1 cellular context compared by ENCODE assay signal in the genomic region with DNA sequence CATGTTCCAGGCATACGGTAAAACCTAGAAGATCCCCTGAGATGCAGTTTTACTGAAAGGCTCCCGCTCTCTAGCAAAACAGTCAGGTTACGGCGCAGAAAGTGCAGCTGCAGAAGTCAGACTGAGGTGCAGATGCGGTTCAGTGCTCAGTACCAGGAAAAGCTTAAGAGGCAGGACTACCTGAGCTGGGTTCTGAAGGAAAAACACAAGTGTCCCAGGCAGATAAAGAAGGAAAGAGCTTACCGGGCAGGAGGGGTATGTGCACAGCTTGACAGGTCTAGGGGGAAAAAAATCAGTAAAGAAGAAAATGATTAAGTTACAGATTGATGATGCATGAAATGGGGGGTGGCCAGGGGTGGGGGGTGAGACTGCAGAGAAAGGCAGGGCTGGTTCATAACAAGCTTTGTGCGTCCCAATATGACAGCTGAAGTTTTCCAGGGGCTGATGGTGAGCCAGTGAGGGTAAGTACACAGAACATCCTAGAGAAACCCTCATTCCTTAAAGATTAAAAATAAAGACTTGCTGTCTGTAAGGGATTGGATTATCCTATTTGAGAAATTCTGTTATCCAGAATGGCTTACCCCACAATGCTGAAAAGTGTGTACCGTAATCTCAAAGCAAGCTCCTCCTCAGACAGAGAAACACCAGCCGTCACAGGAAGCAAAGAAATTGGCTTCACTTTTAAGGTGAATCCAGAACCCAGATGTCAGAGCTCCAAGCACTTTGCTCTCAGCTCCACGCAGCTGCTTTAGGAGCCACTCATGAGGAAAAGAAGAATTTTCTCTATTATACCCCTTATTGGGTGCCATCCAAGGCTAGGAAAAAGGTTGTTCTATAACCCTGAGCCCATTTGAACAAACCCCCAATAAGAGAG.
TF ChIP-seq lines count a peak whose summit lies in the region.

No MANE protein-coding gene starts in this region.

TF ChIP-seq in GM23338, 12 proteins besides CTCF, POLR2A, EP300 and RAD21 (continued from another document):
- TF ChIP-seq, protein P1, sequence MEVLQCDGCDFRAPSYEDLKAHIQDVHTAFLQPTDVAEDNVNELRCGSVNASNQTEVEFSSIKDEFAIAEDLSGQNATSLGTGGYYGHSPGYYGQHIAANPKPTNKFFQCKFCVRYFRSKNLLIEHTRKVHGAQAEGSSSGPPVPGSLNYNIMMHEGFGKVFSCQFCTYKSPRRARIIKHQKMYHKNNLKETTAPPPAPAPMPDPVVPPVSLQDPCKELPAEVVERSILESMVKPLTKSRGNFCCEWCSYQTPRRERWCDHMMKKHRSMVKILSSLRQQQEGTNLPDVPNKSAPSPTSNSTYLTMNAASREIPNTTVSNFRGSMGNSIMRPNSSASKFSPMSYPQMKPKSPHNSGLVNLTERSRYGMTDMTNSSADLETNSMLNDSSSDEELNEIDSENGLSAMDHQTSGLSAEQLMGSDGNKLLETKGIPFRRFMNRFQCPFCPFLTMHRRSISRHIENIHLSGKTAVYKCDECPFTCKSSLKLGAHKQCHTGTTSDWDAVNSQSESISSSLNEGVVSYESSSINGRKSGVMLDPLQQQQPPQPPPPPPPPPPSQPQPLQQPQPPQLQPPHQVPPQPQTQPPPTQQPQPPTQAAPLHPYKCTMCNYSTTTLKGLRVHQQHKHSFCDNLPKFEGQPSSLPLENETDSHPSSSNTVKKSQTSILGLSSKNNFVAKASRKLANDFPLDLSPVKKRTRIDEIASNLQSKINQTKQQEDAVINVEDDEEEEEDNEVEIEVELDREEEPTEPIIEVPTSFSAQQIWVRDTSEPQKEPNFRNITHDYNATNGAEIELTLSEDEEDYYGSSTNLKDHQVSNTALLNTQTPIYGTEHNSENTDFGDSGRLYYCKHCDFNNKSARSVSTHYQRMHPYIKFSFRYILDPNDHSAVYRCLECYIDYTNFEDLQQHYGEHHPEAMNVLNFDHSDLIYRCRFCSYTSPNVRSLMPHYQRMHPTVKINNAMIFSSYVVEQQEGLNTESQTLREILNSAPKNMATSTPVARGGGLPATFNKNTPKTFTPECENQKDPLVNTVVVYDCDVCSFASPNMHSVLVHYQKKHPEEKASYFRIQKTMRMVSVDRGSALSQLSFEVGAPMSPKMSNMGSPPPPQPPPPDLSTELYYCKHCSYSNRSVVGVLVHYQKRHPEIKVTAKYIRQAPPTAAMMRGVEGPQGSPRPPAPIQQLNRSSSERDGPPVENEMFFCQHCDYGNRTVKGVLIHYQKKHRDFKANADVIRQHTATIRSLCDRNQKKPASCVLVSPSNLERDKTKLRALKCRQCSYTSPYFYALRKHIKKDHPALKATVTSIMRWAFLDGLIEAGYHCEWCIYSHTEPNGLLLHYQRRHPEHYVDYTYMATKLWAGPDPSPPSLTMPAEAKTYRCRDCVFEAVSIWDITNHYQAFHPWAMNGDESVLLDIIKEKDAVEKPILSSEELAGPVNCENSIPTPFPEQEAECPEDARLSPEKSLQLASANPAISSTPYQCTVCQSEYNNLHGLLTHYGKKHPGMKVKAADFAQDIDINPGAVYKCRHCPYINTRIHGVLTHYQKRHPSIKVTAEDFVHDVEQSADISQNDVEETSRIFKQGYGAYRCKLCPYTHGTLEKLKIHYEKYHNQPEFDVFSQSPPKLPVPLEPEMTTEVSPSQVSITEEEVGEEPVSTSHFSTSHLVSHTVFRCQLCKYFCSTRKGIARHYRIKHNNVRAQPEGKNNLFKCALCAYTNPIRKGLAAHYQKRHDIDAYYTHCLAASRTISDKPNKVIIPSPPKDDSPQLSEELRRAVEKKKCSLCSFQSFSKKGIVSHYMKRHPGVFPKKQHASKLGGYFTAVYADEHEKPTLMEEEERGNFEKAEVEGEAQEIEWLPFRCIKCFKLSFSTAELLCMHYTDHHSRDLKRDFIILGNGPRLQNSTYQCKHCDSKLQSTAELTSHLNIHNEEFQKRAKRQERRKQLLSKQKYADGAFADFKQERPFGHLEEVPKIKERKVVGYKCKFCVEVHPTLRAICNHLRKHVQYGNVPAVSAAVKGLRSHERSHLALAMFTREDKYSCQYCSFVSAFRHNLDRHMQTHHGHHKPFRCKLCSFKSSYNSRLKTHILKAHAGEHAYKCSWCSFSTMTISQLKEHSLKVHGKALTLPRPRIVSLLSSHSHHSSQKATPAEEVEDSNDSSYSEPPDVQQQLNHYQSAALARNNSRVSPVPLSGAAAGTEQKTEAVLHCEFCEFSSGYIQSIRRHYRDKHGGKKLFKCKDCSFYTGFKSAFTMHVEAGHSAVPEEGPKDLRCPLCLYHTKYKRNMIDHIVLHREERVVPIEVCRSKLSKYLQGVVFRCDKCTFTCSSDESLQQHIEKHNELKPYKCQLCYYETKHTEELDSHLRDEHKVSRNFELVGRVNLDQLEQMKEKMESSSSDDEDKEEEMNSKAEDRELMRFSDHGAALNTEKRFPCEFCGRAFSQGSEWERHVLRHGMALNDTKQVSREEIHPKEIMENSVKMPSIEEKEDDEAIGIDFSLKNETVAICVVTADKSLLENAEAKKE (CRISPR knock-in tag; IDR thresholded peaks at IDR 0.05), result no peak
- TF ChIP-seq, protein P2, sequence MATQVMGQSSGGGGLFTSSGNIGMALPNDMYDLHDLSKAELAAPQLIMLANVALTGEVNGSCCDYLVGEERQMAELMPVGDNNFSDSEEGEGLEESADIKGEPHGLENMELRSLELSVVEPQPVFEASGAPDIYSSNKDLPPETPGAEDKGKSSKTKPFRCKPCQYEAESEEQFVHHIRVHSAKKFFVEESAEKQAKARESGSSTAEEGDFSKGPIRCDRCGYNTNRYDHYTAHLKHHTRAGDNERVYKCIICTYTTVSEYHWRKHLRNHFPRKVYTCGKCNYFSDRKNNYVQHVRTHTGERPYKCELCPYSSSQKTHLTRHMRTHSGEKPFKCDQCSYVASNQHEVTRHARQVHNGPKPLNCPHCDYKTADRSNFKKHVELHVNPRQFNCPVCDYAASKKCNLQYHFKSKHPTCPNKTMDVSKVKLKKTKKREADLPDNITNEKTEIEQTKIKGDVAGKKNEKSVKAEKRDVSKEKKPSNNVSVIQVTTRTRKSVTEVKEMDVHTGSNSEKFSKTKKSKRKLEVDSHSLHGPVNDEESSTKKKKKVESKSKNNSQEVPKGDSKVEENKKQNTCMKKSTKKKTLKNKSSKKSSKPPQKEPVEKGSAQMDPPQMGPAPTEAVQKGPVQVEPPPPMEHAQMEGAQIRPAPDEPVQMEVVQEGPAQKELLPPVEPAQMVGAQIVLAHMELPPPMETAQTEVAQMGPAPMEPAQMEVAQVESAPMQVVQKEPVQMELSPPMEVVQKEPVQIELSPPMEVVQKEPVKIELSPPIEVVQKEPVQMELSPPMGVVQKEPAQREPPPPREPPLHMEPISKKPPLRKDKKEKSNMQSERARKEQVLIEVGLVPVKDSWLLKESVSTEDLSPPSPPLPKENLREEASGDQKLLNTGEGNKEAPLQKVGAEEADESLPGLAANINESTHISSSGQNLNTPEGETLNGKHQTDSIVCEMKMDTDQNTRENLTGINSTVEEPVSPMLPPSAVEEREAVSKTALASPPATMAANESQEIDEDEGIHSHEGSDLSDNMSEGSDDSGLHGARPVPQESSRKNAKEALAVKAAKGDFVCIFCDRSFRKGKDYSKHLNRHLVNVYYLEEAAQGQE (IDR thresholded peaks at IDR 0.05; ENCODE audit: unreplicated experiment), result no peak
- TF ChIP-seq ZNF114 (CRISPR knock-in tag; IDR thresholded peaks at IDR 0.05) (no peak), POLR2AphosphoS5 (IDR thresholded peaks at IDR 0.05; ENCODE audit: low read depth) (no peak)
